Comparison of ENCODE assay signal across 9 cellular contexts in genomic region chr5:149799119-149799623, GRCh38.
A peak's percentile ranks its signal among the peaks of the same experiment; 100 is the strongest.
DNase-seq lines count a peak whose midpoint lies in the region; ATAC-seq, FAIRE-seq and TF ChIP-seq lines count a peak whose summit lies in the region.
"Had no signal": no experiment of that assay in that cellular context is flagged by ENCODE, and none has a peak within 500 bp of the region (broad histone marks: within the 10 kb centered on the region; RNA-seq: fewer than 3 reads in every experiment).

No MANE protein-coding gene starts in this region.

- intact Hi-C loops in endothelial cell of umbilical vein (cut with micrococcal nuclease): no loop called here

- BruUV-seq in endothelial cell of umbilical vein (replicated peaks; lab: Mats Ljungman, UMichigan): no TSS peak

- H3K4me3 ChIP-seq in endothelial cell of umbilical vein (replicated peaks in 1 of 3; ENCODE audit: insufficient read depth in 1 of 3, low read depth in 1 of 3, low read length in 3 of 3): no peak overlapping the region
- H3K4me3 ChIP-seq in H7 (ENCODE audit: insufficient read depth, low read depth, low read length): no peak overlapping the region

- H3K27ac ChIP-seq in endothelial cell of umbilical vein (ENCODE audit: insufficient read depth, low read depth, low read length): no peak overlapping the region

- no peaks in the 10 kb centered on the region for H3K79me2 ChIP-seq in endothelial cell of umbilical vein (ENCODE audit: control insufficient read depth, insufficient read depth, low read length)

- H3K27me3 ChIP-seq in endothelial cell of umbilical vein (ENCODE audit: control insufficient read depth in 2 of 2, insufficient read depth in 2 of 2, low read length in 2 of 2) (no peaks in the 10 kb centered on the region), H7 (ENCODE audit: control insufficient read depth, insufficient read depth, low read length) (no peaks in the 10 kb centered on the region)

- H3K4me1 ChIP-seq in endothelial cell of umbilical vein (ENCODE audit: control insufficient read depth, extremely low read depth, insufficient read depth, low read length): peaks cover 5% of the 10 kb centered on the region

- no peak for TF ChIP-seq CTCF in endothelial cell of umbilical vein (IDR thresholded peaks at IDR 0.05; ENCODE audit: extremely low read depth in 1 of 2, insufficient read depth in 1 of 2, low read depth in 1 of 2, low read length in 2 of 2)
- no peak for TF ChIP-seq CTCF in omental fat pad (IDR thresholded peaks at IDR 0.05)

- CTCF ChIA-PET in endothelial cell of umbilical vein (lab: Charles Lee): interaction anchor here (1.3 to 1.7 kb wide), 3 partner anchors 29 to 132 kb away, joined by 4 to 6 read pairs (median 5); no protein-coding TSS in a partner anchor

- DNase-seq in DMS53 treated with DMSO at 0.1 percent for 48 hours (lab: John Stamatoyannopoulos, UW; ENCODE audit: unreplicated experiment) (peak; percentile 91), NCI-H69 (lab: John Stamatoyannopoulos, UW) (peak; percentile 80), endothelial cell of umbilical vein (ENCODE audit: low read depth, low spot score) (peak; percentile 16), omental fat pad (ENCODE audit: low spot score) (peak; percentile 71), H7 (no peak), NCI-H2171 (lab: John Stamatoyannopoulos, UW) (no peak)
- DNase-seq in activated CD4-positive, alpha-beta T cell treated with anti-CD3 and anti-CD28 coated beads for 4 hours: no peak
- no peak for DNase-seq in activated CD8-positive, alpha-beta memory T cell treated with anti-CD3 and anti-CD28 coated beads, Interleukin-2, amount 50 U/mL, for 48 hours
- DNase-seq: activated CD4-positive, alpha-beta T cell treated with anti-CD3 and anti-CD28 coated beads, Interleukin-2, amount 50 U/mL, for 1 hour had no signal

- no peaks in the 10 kb centered on the region for H4K20me1 ChIP-seq in endothelial cell of umbilical vein (replicated peaks; ENCODE audit: control insufficient read depth, extremely low read depth, insufficient read depth, low read length)

- no peak overlapping the region for H3K9ac ChIP-seq in endothelial cell of umbilical vein (replicated peaks; ENCODE audit: extremely low read depth, insufficient read depth, low read length)

- no peaks in the 10 kb centered on the region for H3K36me3 ChIP-seq in endothelial cell of umbilical vein (ENCODE audit: control insufficient read depth in 2 of 2, extremely low read depth in 1 of 2, insufficient read depth in 2 of 2, low read length in 2 of 2)
- no peaks in the 10 kb centered on the region for H3K36me3 ChIP-seq in H7 (replicated peaks; ENCODE audit: control insufficient read depth, insufficient read depth, low read length)

- POLR2A ChIA-PET in endothelial cell of umbilical vein (lab: Charles Lee): no interaction called here

- H3K4me2 ChIP-seq in endothelial cell of umbilical vein (ENCODE audit: insufficient read depth, low read length): no peak overlapping the region

- no peak overlapping the region for H2AFZ ChIP-seq in endothelial cell of umbilical vein (ENCODE audit: low read depth, low read length)

- no peaks in the 10 kb centered on the region for H3K9me1 ChIP-seq in endothelial cell of umbilical vein (replicated peaks; ENCODE audit: control insufficient read depth, extremely low read depth, insufficient read depth, low read length)

- H3K9me3 ChIP-seq in endothelial cell of umbilical vein (replicated peaks; ENCODE audit: control insufficient read depth, insufficient read depth, low read length): no peaks in the 10 kb centered on the region

- FAIRE-seq in endothelial cell of umbilical vein (lab: Jason Lieb, UNC): peak; percentile 43

- no peak for TF ChIP-seq POLR2A in endothelial cell of umbilical vein (IDR thresholded peaks at IDR 0.05; ENCODE audit: low read depth, low read length)

- dilution Hi-C loops in endothelial cell of umbilical vein (cut with MboI; ENCODE audit: extremely low pct_ligation_motif_present, low sequenced_read_pairs): no loop called here

- ATAC-seq in omental fat pad (ENCODE audit: low FRiP score): peak; percentile 56

TF ChIP-seq in endothelial cell of umbilical vein, 7 proteins besides CTCF, POLR2A, EP300 and RAD21:
- TF ChIP-seq EZH2 (IDR thresholded peaks at IDR 0.05; ENCODE audit: borderline replicate concordance, low read depth, low read length, severe bottlenecking): no peak
- TF ChIP-seq, protein P1, sequence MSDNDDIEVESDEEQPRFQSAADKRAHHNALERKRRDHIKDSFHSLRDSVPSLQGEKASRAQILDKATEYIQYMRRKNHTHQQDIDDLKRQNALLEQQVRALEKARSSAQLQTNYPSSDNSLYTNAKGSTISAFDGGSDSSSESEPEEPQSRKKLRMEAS (IDR thresholded peaks at IDR 0.05; ENCODE audit: insufficient read depth, insufficient read length): no peak
- no peak for TF ChIP-seq JUN (IDR thresholded peaks at IDR 0.05; ENCODE audit: borderline replicate concordance, insufficient read depth, insufficient read length, low read depth)
- peak; percentile 14 for TF ChIP-seq FOS (IDR thresholded peaks at IDR 0.05; ENCODE audit: borderline replicate concordance, insufficient read depth, low read length)
- TF ChIP-seq MYC (IDR thresholded peaks at IDR 0.05; ENCODE audit: low read depth, low read length): no peak
- no peak for TF ChIP-seq POLR2AphosphoS5 (IDR thresholded peaks at IDR 0.05; ENCODE audit: insufficient read depth, low read depth, low read length)

Comparison
In these comparisons a context has a peak if more than half of its experiments do, and no peak if none do; other contexts are left out.
1. DNase-seq: peak in DMS53 treated with DMSO at 0.1 percent for 48 hours (single experiment), NCI-H69 (single experiment), endothelial cell of umbilical vein (single experiment) and omental fat pad (single experiment); none in H7 (single experiment), activated CD4-positive, alpha-beta T cell treated with anti-CD3 and anti-CD28 coated beads for 4 hours (0 of 2), activated CD8-positive, alpha-beta memory T cell treated with anti-CD3 and anti-CD28 coated beads, Interleukin-2, amount 50 U/mL, for 48 hours (single experiment) and NCI-H2171 (single experiment).